8 cellular contexts compared by ENCODE assay signal in the genomic region with DNA sequence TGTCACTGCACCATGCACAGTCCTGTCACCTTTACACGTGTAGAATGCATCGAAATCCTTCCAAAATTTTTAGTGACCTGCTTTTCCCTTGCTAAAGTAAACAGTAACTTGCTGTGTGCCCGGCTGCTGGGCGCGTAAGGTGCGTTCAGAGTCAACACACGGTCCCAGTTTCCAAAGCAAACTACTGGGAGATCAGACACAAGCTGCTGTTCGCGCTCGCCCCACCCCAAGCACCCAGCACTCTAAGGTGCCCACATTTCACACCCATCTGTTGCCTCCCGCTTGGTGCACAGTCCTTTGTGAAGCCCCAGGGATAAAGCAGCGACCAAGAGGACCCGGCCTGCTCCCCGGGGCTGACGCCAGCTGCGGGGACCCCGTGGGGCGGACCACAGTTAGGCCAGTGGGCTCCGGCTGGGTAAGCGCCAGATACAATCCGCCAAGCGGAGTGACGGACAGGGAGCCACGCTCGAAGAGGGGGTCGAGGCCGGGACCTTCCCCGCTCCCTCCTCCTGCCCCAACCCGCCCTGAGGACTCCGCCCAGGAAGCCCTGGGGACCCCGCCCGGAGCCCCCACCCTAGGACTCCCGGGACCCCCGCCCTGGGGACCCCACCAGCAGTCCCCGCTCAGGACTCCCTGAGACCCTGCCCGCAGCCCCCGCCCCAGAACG. TPM values are rescaled to one million over a fixed set of nuclear protein-coding genes. Genes with fewer than 3 reads are reported as not detected.
A peak's percentile ranks its signal among the peaks of the same experiment; 100 is the strongest.
DNase-seq lines count a peak whose midpoint lies in the region; ATAC-seq and TF ChIP-seq lines count a peak whose summit lies in the region.

No MANE protein-coding gene starts in this region.

- H3K9me3 ChIP-seq in esophagus squamous epithelium: no peaks in the 10 kb centered on the region
- no peaks in the 10 kb centered on the region for H3K9me3 ChIP-seq in naive thymus-derived CD4-positive, alpha-beta T cell (ENCODE audit: control insufficient read depth in 2 of 3, low read length in 3 of 3)

- intact Hi-C loops in activated CD4-positive, alpha-beta memory T cell treated with anti-CD3 and anti-CD28 coated beads for 36 hours (cut with micrococcal nuclease): loop anchor here (2.0 kb wide), 1 partner anchor 42 kb away; no protein-coding TSS in a partner anchor
- intact Hi-C loops in esophagus squamous epithelium (cut with DNase I): no loop called here
- intact Hi-C loops in naive thymus-derived CD4-positive, alpha-beta T cell (cut with micrococcal nuclease): loop anchor here in 1 of 2 donors (2.0 kb wide), 1 partner anchor 20 kb away; no protein-coding TSS in a partner anchor

- H3K9me3 Mint-ChIP-seq in activated CD4-positive, alpha-beta memory T cell treated with anti-CD3 and anti-CD28 coated beads for 36 hours: no peaks in the 10 kb centered on the region
- no peaks in the 10 kb centered on the region for H3K9me3 Mint-ChIP-seq in naive thymus-derived CD4-positive, alpha-beta T cell

- peak overlapping the region; percentile 79 for H3K4me3 Mint-ChIP-seq in activated CD4-positive, alpha-beta memory T cell treated with anti-CD3 and anti-CD28 coated beads for 36 hours
- H3K4me3 Mint-ChIP-seq in naive thymus-derived CD4-positive, alpha-beta T cell: peak overlapping the region; percentile 71 to 90 (median 82)

- H3K27ac ChIP-seq in esophagus squamous epithelium: peak overlapping the region; percentile 60 to 87 (median 79)
- peak overlapping the region; percentile 52 for H3K27ac ChIP-seq in naive thymus-derived CD4-positive, alpha-beta T cell (ENCODE audit: low read depth, low read length)

- TF ChIP-seq POLR2A in esophagus squamous epithelium (IDR thresholded peaks at IDR 0.05): no peak

- H3K27me3 Mint-ChIP-seq in activated CD4-positive, alpha-beta memory T cell treated with anti-CD3 and anti-CD28 coated beads for 36 hours: no peaks in the 10 kb centered on the region
- H3K27me3 Mint-ChIP-seq in naive thymus-derived CD4-positive, alpha-beta T cell: no peaks in the 10 kb centered on the region

- peak; percentile 28 for ATAC-seq in GM21723 (IDR thresholded peaks at IDR 0.05; ENCODE audit: unreplicated experiment)
- ATAC-seq in naive thymus-derived CD4-positive, alpha-beta T cell: peak; percentile 1

- H3K4me1 ChIP-seq in esophagus squamous epithelium: peaks cover 5 to 25% (median 10%) of the 10 kb centered on the region in 3 donors
- peaks cover 4 to 10% of the 10 kb centered on the region in 2 donors for H3K4me1 ChIP-seq in naive thymus-derived CD4-positive, alpha-beta T cell (ENCODE audit: control insufficient read depth in 2 of 2, insufficient read depth in 2 of 2, low read length in 2 of 2)

- no peak overlapping the region for H3K27ac Mint-ChIP-seq in activated CD4-positive, alpha-beta memory T cell treated with anti-CD3 and anti-CD28 coated beads for 36 hours
- peak overlapping the region in 8 of 9 donors; percentile 3 to 78 (median 52) for H3K27ac Mint-ChIP-seq in naive thymus-derived CD4-positive, alpha-beta T cell

- no peak for TF ChIP-seq CTCF in LNCaP clone FGC (IDR thresholded peaks at IDR 0.05; ENCODE audit: control insufficient read depth, extremely low read depth, insufficient read depth)
- no peak for TF ChIP-seq CTCF in esophagus squamous epithelium (IDR thresholded peaks at IDR 0.05)

- H3K4me1 Mint-ChIP-seq in activated CD4-positive, alpha-beta memory T cell treated with anti-CD3 and anti-CD28 coated beads for 36 hours (ENCODE audit: low read depth): peaks cover 35% of the 10 kb centered on the region
- peaks cover 12 to 41% (median 36%) of the 10 kb centered on the region in 7 donors for H3K4me1 Mint-ChIP-seq in naive thymus-derived CD4-positive, alpha-beta T cell

- peak; percentile 40 for DNase-seq in EH (ENCODE audit: low read depth)
- DNase-seq in LNCaP clone FGC (ENCODE audit: low read depth): no peak
- peak; percentile 43 for DNase-seq in activated CD4-positive, alpha-beta memory T cell treated with anti-CD3 and anti-CD28 coated beads for 36 hours
- no peak for DNase-seq in esophagus squamous epithelium (lab: John Stamatoyannopoulos, UW)
- peak in 7 of 9 donors; percentile 14 to 40 (median 29) for DNase-seq in naive thymus-derived CD4-positive, alpha-beta T cell
- DNase-seq in UCSD-AML1 (lab: John Stamatoyannopoulos, UW; ENCODE audit: unreplicated experiment): no peak
- no peak for DNase-seq in NCI-H226

- no peaks in the 10 kb centered on the region for H3K36me3 Mint-ChIP-seq in activated CD4-positive, alpha-beta memory T cell treated with anti-CD3 and anti-CD28 coated beads for 36 hours
- H3K36me3 Mint-ChIP-seq in naive thymus-derived CD4-positive, alpha-beta T cell: peaks cover 0 to 7% (median 0%) of the 10 kb centered on the region in 5 donors

- H3K4me3 ChIP-seq in LNCaP clone FGC (ENCODE audit: low read depth, low read length) (peak overlapping the region; percentile 62), esophagus squamous epithelium (peak overlapping the region; percentile 44 to 91 (median 75))
- peak overlapping the region; percentile 59 for H3K4me3 ChIP-seq in naive thymus-derived CD4-positive, alpha-beta T cell (ENCODE audit: low read length)

- POLR2A ChIA-PET in activated CD4-positive, alpha-beta memory T cell treated with anti-CD3 and anti-CD28 coated beads for 36 hours (lab: Charles Lee): interaction anchor here (2.6 kb wide), 1 partner anchor 32 kb away, joined by 6 read pairs; no protein-coding TSS in a partner anchor
- POLR2A ChIA-PET in naive thymus-derived CD4-positive, alpha-beta T cell (lab: Charles Lee): interaction anchor here (1.0 to 3.0 kb wide), 3 partner anchors 28 to 47 kb away, joined by 3 to 26 read pairs (median 3); no protein-coding TSS in a partner anchor

- CTCF ChIA-PET in activated CD4-positive, alpha-beta memory T cell treated with anti-CD3 and anti-CD28 coated beads for 36 hours (lab: Charles Lee): interaction anchor here (1.2 to 4.2 kb wide), 4 partner anchors 13 to 64 kb away, joined by 3 to 37 read pairs (median 10); no protein-coding TSS in a partner anchor
- CTCF ChIA-PET in naive thymus-derived CD4-positive, alpha-beta T cell (lab: Charles Lee): interaction anchor here (0.9 to 1.7 kb wide), 2 partner anchors 12 to 33 kb away, joined by 3 to 4 read pairs; no protein-coding TSS in a partner anchor

- no peaks in the 10 kb centered on the region for H3K27me3 ChIP-seq in esophagus squamous epithelium
- no peaks in the 10 kb centered on the region for H3K27me3 ChIP-seq in naive thymus-derived CD4-positive, alpha-beta T cell (ENCODE audit: control insufficient read depth in 2 of 2, insufficient read depth in 2 of 2, low read length in 2 of 2)

- H3K36me3 ChIP-seq in esophagus squamous epithelium: no peaks in the 10 kb centered on the region
- H3K36me3 ChIP-seq in naive thymus-derived CD4-positive, alpha-beta T cell (ENCODE audit: control insufficient read depth in 2 of 3, insufficient read depth in 3 of 3, low read length in 3 of 3): no peaks in the 10 kb centered on the region

- 14 to 20% methylated on average over 2 to 11 of the region's 38 CpGs for WGBS in esophagus squamous epithelium, 2 donors

RNA-seq across cellular contexts. Expression of a gene that starts 0.6 kb away (rescaled TPM):
- 10 to 100 TPM; 18.1 to 22.8 TPM for total RNA-seq in activated CD4-positive, alpha-beta memory T cell treated with anti-CD3 and anti-CD28 coated beads for 36 hours
- 10 to 100 TPM in 1 of 4 donors, 1 to 10 TPM in 3; 1.2 to 14.1 (median 4.1) TPM for total RNA-seq in esophagus squamous epithelium
- 10 to 100 TPM; 15.3 to 30.3 (median 21.5) TPM for total RNA-seq in naive thymus-derived CD4-positive, alpha-beta T cell
- 1 to 10 TPM; 7.6 to 8.0 TPM for polyA plus RNA-seq in naive thymus-derived CD4-positive, alpha-beta T cell

RNA-seq across cellular contexts. Expression of a gene that starts 33.4 kb away (rescaled TPM):
- 1,000 to 10,000 TPM; 2,100 to 2,144 TPM for total RNA-seq in activated CD4-positive, alpha-beta memory T cell treated with anti-CD3 and anti-CD28 coated beads for 36 hours
- total RNA-seq in esophagus squamous epithelium: 100 to 1,000 TPM; 204 to 375 (median 325) TPM
- total RNA-seq in naive thymus-derived CD4-positive, alpha-beta T cell: 100 to 1,000 TPM; 255 to 925 (median 269) TPM
- polyA plus RNA-seq in naive thymus-derived CD4-positive, alpha-beta T cell: 100 to 1,000 TPM; 527 to 617 TPM

Comparison
In these comparisons a context has a peak if more than half of its experiments do, and no peak if none do; other contexts are left out.
1. DNase-seq: peak in EH (single experiment), activated CD4-positive, alpha-beta memory T cell treated with anti-CD3 and anti-CD28 coated beads for 36 hours (single experiment) and naive thymus-derived CD4-positive, alpha-beta T cell (7 of 9); none in LNCaP clone FGC (single experiment), esophagus squamous epithelium (single experiment), UCSD-AML1 (single experiment) and NCI-H226 (single experiment).
2. Peak in every context shown above with its lines, with median percentiles within 50 percentile points of each other: H3K4me3 ChIP-seq.